ENCODE assay signal across 8 cellular contexts in genomic region chr16:67562526-67562917, GRCh38. TPM values are rescaled to one million over a fixed set of nuclear protein-coding genes. Genes with fewer than 3 reads are reported as not detected.
DNase-seq lines count a peak whose midpoint lies in the region; ATAC-seq and TF ChIP-seq lines count a peak whose summit lies in the region.

Gene CTCF, plus strand, starts transcription at chr16:67562526. Its CDS starts 48,307 bp downstream, at chr16:67610833.

- H3K4me3 ChIP-seq in esophagus squamous epithelium: peak within 1 kb of the TSS; percentile 62 to 98 (median 91)

- H3K4me1 Mint-ChIP-seq in CD14-positive monocyte: peaks cover 38% of the 10 kb centered on the region
- H3K4me1 Mint-ChIP-seq in stimulated activated memory B cell treated with anti-CD40 and anti-IgM and Interleukin-4, amounts not matched to agents 10 μg/mL and 1 μg/mL and 100 μg/mL, for 72 hours: peaks cover 52% of the 10 kb centered on the region

- H3K9me3 ChIP-seq in esophagus squamous epithelium: no peaks in the 10 kb centered on the region

- peak within 1 kb of the TSS; percentile 100 for H3K27ac ChIP-seq in esophagus squamous epithelium

- H3K4me1 ChIP-seq in esophagus squamous epithelium: peaks cover 15 to 62% (median 29%) of the 10 kb centered on the region in 3 donors

- WGBS in esophagus squamous epithelium, 2 donors: no CpG with 5 or more reads among the region's 62 CpGs

- no peak for TF ChIP-seq POLR2A in esophagus squamous epithelium (IDR thresholded peaks at IDR 0.05)

- peak; percentile 72 for TF ChIP-seq CTCF in CD14-positive monocyte (IDR thresholded peaks at IDR 0.05)
- TF ChIP-seq CTCF in esophagus squamous epithelium (IDR thresholded peaks at IDR 0.05): peak; percentile 30 to 90 (median 77)

- intact Hi-C loops in CD14-positive monocyte (cut with micrococcal nuclease): loop anchor here (2.0 to 10.0 kb wide), 8 partner anchors 16 to 330 kb away; partner anchors contain the start of genes ACD (in 1 of the 2), C16orf86 (in 1 of the 2), ENKD1 (in 1 of the 2) and FHOD1 (in 1 of the 2)
- intact Hi-C loops in esophagus squamous epithelium (cut with DNase I): loop anchor here (10.0 kb wide), 1 partner anchor 102 kb away; the partner anchor contains the start of genes ACD, C16orf86, ENKD1 and PARD6A

- ATAC-seq in GM19043 (IDR thresholded peaks at IDR 0.05; ENCODE audit: low read depth, unreplicated experiment) (peak; percentile 32), HG03342 (IDR thresholded peaks at IDR 0.05; ENCODE audit: unreplicated experiment) (peak; percentile 36)
- peak; percentile 77 for ATAC-seq in stimulated activated memory B cell treated with anti-CD40 and anti-IgM and Interleukin-4, amounts not matched to agents 10 μg/mL and 1 μg/mL and 100 μg/mL, for 72 hours

- H3K27me3 Mint-ChIP-seq in CD14-positive monocyte (ENCODE audit: low read depth in 3 of 3): peaks cover 0 to 2% (median 0%) of the 10 kb centered on the region in 3 donors
- H3K27me3 Mint-ChIP-seq in stimulated activated memory B cell treated with anti-CD40 and anti-IgM and Interleukin-4, amounts not matched to agents 10 μg/mL and 1 μg/mL and 100 μg/mL, for 72 hours: no peaks in the 10 kb centered on the region

- H3K27me3 ChIP-seq in esophagus squamous epithelium: no peaks in the 10 kb centered on the region

- no peaks in the 10 kb centered on the region for H3K36me3 ChIP-seq in esophagus squamous epithelium

- H3K36me3 Mint-ChIP-seq in CD14-positive monocyte: peaks cover 2 to 3% of the 10 kb centered on the region in 2 donors
- peaks cover 13% of the 10 kb centered on the region for H3K36me3 Mint-ChIP-seq in stimulated activated memory B cell treated with anti-CD40 and anti-IgM and Interleukin-4, amounts not matched to agents 10 μg/mL and 1 μg/mL and 100 μg/mL, for 72 hours

- H3K4me3 Mint-ChIP-seq in CD14-positive monocyte: peak within 1 kb of the TSS; percentile 87 to 91
- H3K4me3 Mint-ChIP-seq in stimulated activated memory B cell treated with anti-CD40 and anti-IgM and Interleukin-4, amounts not matched to agents 10 μg/mL and 1 μg/mL and 100 μg/mL, for 72 hours: peak within 1 kb of the TSS; percentile 90

- DNase-seq in CD14-positive monocyte (ENCODE audit: low spot score) (peak; percentile 82), NCI-H82 treated with DMSO at 0.1 percent for 48 hours (lab: John Stamatoyannopoulos, UW; ENCODE audit: unreplicated experiment) (peak; percentile 26), esophagus squamous epithelium (lab: John Stamatoyannopoulos, UW) (no peak), myocyte (ENCODE audit: low read depth) (peak; percentile 81)
- peak; percentile 82 for DNase-seq in activated CD8-positive, alpha-beta memory T cell treated with anti-CD3 and anti-CD28 coated beads, Interleukin-2, amount 50 U/mL, for 4 hours

- no peaks in the 10 kb centered on the region for H3K9me3 Mint-ChIP-seq in CD14-positive monocyte
- no peaks in the 10 kb centered on the region for H3K9me3 Mint-ChIP-seq in stimulated activated memory B cell treated with anti-CD40 and anti-IgM and Interleukin-4, amounts not matched to agents 10 μg/mL and 1 μg/mL and 100 μg/mL, for 72 hours

- peak within 1 kb of the TSS; percentile 83 to 94 (median 91) for H3K27ac Mint-ChIP-seq in CD14-positive monocyte
- H3K27ac Mint-ChIP-seq in stimulated activated memory B cell treated with anti-CD40 and anti-IgM and Interleukin-4, amounts not matched to agents 10 μg/mL and 1 μg/mL and 100 μg/mL, for 72 hours: peak within 1 kb of the TSS; percentile 96

RNA-seq across cellular contexts. Expression of gene CTCF, which starts in this region (rescaled TPM):
- 10 to 100 TPM in 1 of 2 donors, 1 to 10 TPM in 1; 8.4 to 17.7 TPM for polyA plus RNA-seq in CD14-positive monocyte
- total RNA-seq in esophagus squamous epithelium: 10 to 100 TPM; 29.9 to 35.5 (median 33.5) TPM
- total RNA-seq in myocyte: 27.9 and 35.7 TPM in 2 replicates
- 20.0 TPM for polyA plus RNA-seq in myocyte (2012)
